Comparison of ENCODE assay signal across 19 cellular contexts in genomic region chr22:32817137-32817536, GRCh38. TPM values are rescaled to one million over a fixed set of nuclear protein-coding genes. Genes with fewer than 3 reads are reported as not detected.
DNase-seq lines count a peak whose midpoint lies in the region; ATAC-seq and TF ChIP-seq lines count a peak whose summit lies in the region.
"Had no signal": no experiment of that assay in that cellular context is flagged by ENCODE, and none has a peak within 500 bp of the region (broad histone marks: within the 10 kb centered on the region; RNA-seq: fewer than 3 reads in every experiment).

No MANE protein-coding gene starts in this region.

- peak overlapping the region in 10 of 12 donors; percentile 17 to 79 (median 70) for H3K27ac ChIP-seq in heart left ventricle
- no peak overlapping the region for H3K27ac ChIP-seq in HEK293 (ENCODE audit: extremely low read depth, low read depth, low read length)
- H3K27ac ChIP-seq in esophagus muscularis mucosa (replicated peaks in 1 of 4), result peak overlapping the region; percentile 1 to 58 (median 43)
- peak overlapping the region in 2 of 3 donors; percentile 8 to 19 for H3K27ac ChIP-seq in thyroid gland
- H3K27ac ChIP-seq: SK-N-MC had no signal

- ATAC-seq in heart left ventricle (no peak), left cardiac atrium (no peak)
- ATAC-seq: HepG2 had no signal

- TF ChIP-seq POLR2A in heart left ventricle (IDR thresholded peaks at IDR 0.05) (no peak), esophagus muscularis mucosa (IDR thresholded peaks at IDR 0.05; ENCODE audit: low read depth) (no peak), thyroid gland (IDR thresholded peaks at IDR 0.05) (no peak)

- no peak for TF ChIP-seq EP300 in esophagus muscularis mucosa (IDR thresholded peaks at IDR 0.05)

- no peak overlapping the region for H3K4me3 ChIP-seq in heart left ventricle
- no peak overlapping the region for H3K4me3 ChIP-seq in HEK293 (ENCODE audit: low read depth, low read length)
- H3K4me3 ChIP-seq in esophagus muscularis mucosa, result no peak overlapping the region
- no peak overlapping the region for H3K4me3 ChIP-seq in thyroid gland (replicated peaks in 1 of 3)
- H3K4me3 ChIP-seq: SK-N-MC had no signal

- peaks cover 0 to 4% (median 2%) of the 10 kb centered on the region in 3 donors for H3K27me3 Mint-ChIP-seq in CD14-positive monocyte (ENCODE audit: low read depth in 3 of 3)

- no peaks in the 10 kb centered on the region for H3K36me3 Mint-ChIP-seq in CD14-positive monocyte
- H3K36me3 Mint-ChIP-seq: CD4-positive, CD25-positive, alpha-beta regulatory T cell had no signal

- H3K4me1 ChIP-seq in heart left ventricle (peaks cover 34 to 99% (median 86%) of the 10 kb centered on the region in 12 donors), HEK293 (ENCODE audit: control insufficient read depth, insufficient read depth, low read length) (no peaks in the 10 kb centered on the region), esophagus muscularis mucosa (peaks cover 92 to 100% (median 97%) of the 10 kb centered on the region in 4 donors), thyroid gland (peaks cover 37 to 68% of the 10 kb centered on the region in 2 donors)

- peaks cover 10% of the 10 kb centered on the region for H3K4me1 Mint-ChIP-seq in CD14-positive monocyte
- H3K4me1 Mint-ChIP-seq: CD4-positive, CD25-positive, alpha-beta regulatory T cell had no signal

- no peak for TF ChIP-seq CTCF in heart left ventricle (IDR thresholded peaks at IDR 0.05)
- TF ChIP-seq CTCF in HEK293 (tag by site-specific recombination; IDR thresholded peaks at IDR 0.05), result no peak
- no peak for TF ChIP-seq CTCF in esophagus muscularis mucosa (IDR thresholded peaks at IDR 0.05)
- no peak for TF ChIP-seq CTCF in thyroid gland (IDR thresholded peaks at IDR 0.05)
- TF ChIP-seq CTCF in CD14-positive monocyte (IDR thresholded peaks at IDR 0.05), result no peak

- no peaks in the 10 kb centered on the region for H3K9me3 Mint-ChIP-seq in CD14-positive monocyte
- H3K9me3 Mint-ChIP-seq: CD4-positive, CD25-positive, alpha-beta regulatory T cell had no signal

- CTCF ChIA-PET in HEK293 (lab: Yijun Ruan, JAX), result interaction anchor here (0.6 to 0.9 kb wide), 4 partner anchors 16 to 846 kb away, joined by 3 to 6 read pairs (median 3); no protein-coding TSS in a partner anchor

- WGBS in heart left ventricle, 4 donors, result 63 to 68% (median 66%) methylated on average over 1 of the region's 1 CpG
- WGBS in esophagus muscularis mucosa, result 72% methylated on average over 1 of the region's 1 CpG
- whole genome bisulfite sequencing in thyroid gland, 2 donors, result 87 to 93% methylated on average over 1 of the region's 1 CpG

- DNase-seq in heart left ventricle (no peak), left cardiac atrium (no peak), esophagus muscularis mucosa (ENCODE audit: extremely low spot score) (no peak), thyroid gland (no peak), CD14-positive monocyte (ENCODE audit: low spot score) (no peak), activated gamma-delta T cell treated with Interleukin-2 at 50 U/mL for 16 hours (no peak)
- DNase-seq: CD4-positive, CD25-positive, alpha-beta regulatory T cell; DMS153; Kasumi-1; NCI-H1417; NCI-H1694; NCI-H2081; NCI-H2227 treated with DMSO at 0.1 percent for 48 hours; NCI-H526 treated with DMSO at 0.1 percent for 48 hours; RPMI8226; SHP77 treated with DMSO at 0.1 percent for 48 hours had no signal

- H3K4me3 Mint-ChIP-seq in CD14-positive monocyte, result no peak overlapping the region
- H3K4me3 Mint-ChIP-seq: CD4-positive, CD25-positive, alpha-beta regulatory T cell had no signal

- peaks cover 0 to 46% (median 3%) of the 10 kb centered on the region in 9 donors for H3K36me3 ChIP-seq in heart left ventricle
- no peaks in the 10 kb centered on the region for H3K36me3 ChIP-seq in HEK293 (ENCODE audit: control insufficient read depth in 2 of 2, insufficient read depth in 1 of 2, low read length in 2 of 2)
- H3K36me3 ChIP-seq in esophagus muscularis mucosa, result peaks cover 0 to 51% (median 24%) of the 10 kb centered on the region in 4 donors
- no peaks in the 10 kb centered on the region for H3K36me3 ChIP-seq in thyroid gland

- no peak overlapping the region for H3K27ac Mint-ChIP-seq in CD14-positive monocyte
- H3K27ac Mint-ChIP-seq: CD4-positive, CD25-positive, alpha-beta regulatory T cell had no signal

- H3K27me3 ChIP-seq in heart left ventricle, result no peaks in the 10 kb centered on the region
- H3K27me3 ChIP-seq in esophagus muscularis mucosa, result no peaks in the 10 kb centered on the region
- no peaks in the 10 kb centered on the region for H3K27me3 ChIP-seq in thyroid gland

- intact Hi-C loops in heart left ventricle (cut with DNase I) (no loop called here), left cardiac atrium (cut with DNase I) (no loop called here), esophagus muscularis mucosa (cut with DNase I) (no loop called here), thyroid gland (cut with DNase I) (no loop called here), CD14-positive monocyte (cut with micrococcal nuclease) (no loop called here)

- POLR2A ChIA-PET in HEK293 (lab: Yijun Ruan, JAX), result interaction anchor here (0.8 kb wide), 1 partner anchor 15 kb away, joined by 4 read pairs; the partner anchor contains the start of gene TIMP3

- H3K9me3 ChIP-seq in heart left ventricle, result no peaks in the 10 kb centered on the region
- H3K9me3 ChIP-seq in HEK293 (ENCODE audit: control insufficient read depth, insufficient read depth, low read depth, low read length), result no peaks in the 10 kb centered on the region
- no peaks in the 10 kb centered on the region for H3K9me3 ChIP-seq in esophagus muscularis mucosa
- H3K9me3 ChIP-seq in thyroid gland, result no peaks in the 10 kb centered on the region

TF ChIP-seq in HEK293, 187 proteins besides CTCF, POLR2A, EP300 and RAD21:
- TF ChIP-seq ZNF518A (tag by site-specific recombination; conservative IDR thresholded peaks at IDR 0.05; ENCODE audit: low read depth), result no peak
- TF ChIP-seq ZNF239 (tag by site-specific recombination; IDR thresholded peaks at IDR 0.05), result peak; percentile 90

RNA-seq across cellular contexts. Expression of gene TIMP3, which starts 15.6 kb away (rescaled TPM):
- total RNA-seq in heart left ventricle (100 to 1,000 TPM; 121 to 629 (median 187) TPM), left cardiac atrium (100 to 1,000 TPM; 434 to 484 TPM), esophagus muscularis mucosa (100 to 1,000 TPM; 566 to 898 (median 683) TPM), thyroid gland (100 to 1,000 TPM; 424 to 772 (median 543) TPM)
- polyA plus RNA-seq in heart left ventricle (100 to 1,000 TPM; 112 to 137 TPM), CD14-positive monocyte (not detected)
- polyA plus RNA-seq: CD4-positive, CD25-positive, alpha-beta regulatory T cell had no signal
